In the genomic region with DNA sequence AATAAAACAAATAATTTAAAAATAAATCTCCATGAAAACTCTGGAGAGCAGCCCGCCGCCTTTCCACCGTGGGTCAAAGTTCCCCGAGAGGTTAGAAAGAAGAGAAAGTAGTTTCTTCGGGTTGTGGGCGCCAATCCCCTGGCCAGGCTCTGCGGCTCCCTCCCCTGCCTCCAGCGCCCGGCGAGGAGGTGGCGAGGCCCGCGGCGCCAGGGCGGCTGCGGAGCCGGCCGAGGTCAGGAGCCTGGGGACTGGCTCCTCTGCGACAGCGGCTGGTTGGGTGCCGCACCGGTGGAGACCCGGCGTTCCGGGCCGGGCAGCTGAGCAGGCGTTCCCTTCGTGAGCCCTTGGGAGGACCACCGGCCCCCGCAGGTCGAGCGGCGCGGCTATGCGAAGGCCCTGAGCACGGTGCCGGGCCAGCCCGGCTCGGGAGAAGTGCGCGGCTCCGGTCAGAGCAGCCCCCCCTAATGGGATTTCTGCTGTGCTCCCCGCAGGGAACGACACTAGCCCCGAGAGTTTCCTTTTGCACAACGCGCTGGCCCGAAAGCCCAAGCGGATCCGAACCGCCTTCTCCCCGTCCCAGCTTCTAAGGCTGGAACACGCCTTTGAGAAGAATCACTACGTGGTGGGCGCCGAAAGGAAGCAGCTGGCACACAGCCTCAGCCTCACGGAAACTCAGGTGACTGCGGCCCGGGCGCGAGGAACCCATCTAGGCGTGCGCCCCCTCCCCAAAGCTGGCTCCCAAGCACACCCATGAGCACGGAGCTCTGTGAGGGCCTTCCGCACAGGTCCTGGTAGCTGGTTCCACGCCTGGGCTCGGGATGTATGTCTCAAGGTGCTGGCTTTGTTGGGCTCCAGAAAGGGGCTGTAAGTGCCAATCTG, we compare ENCODE assay signal across 10 cellular contexts. TPM values are rescaled to one million over a fixed set of nuclear protein-coding genes. Genes with fewer than 3 reads are reported as not detected.
DNase-seq lines count a peak whose midpoint lies in the region; ATAC-seq and TF ChIP-seq lines count a peak whose summit lies in the region.
"Had no signal": no experiment of that assay in that cellular context is flagged by ENCODE, and none has a peak within 500 bp of the region (broad histone marks: within the 10 kb centered on the region; RNA-seq: fewer than 3 reads in every experiment).

No MANE protein-coding gene starts in this region.

- 2 to 8% (median 6%) methylated on average over 15 to 67 of the region's 67 CpGs for WGBS in heart left ventricle, 4 donors

- POLR2A ChIA-PET in AG04449 (lab: Yijun Ruan, JAX), result interaction anchor here (2.5 kb wide), 1 partner anchor 103 kb away, joined by 7 read pairs; no protein-coding TSS in a partner anchor
- POLR2A ChIA-PET in PC-9 (lab: Charles Lee; ENCODE audit: unreplicated experiment), result no interaction called here

- H3K9me3 ChIP-seq in SK-N-MC (ENCODE audit: low read depth, low read length) (no peaks in the 10 kb centered on the region), heart left ventricle (no peaks in the 10 kb centered on the region), osteoblast (ENCODE audit: low read depth, low read length) (no peaks in the 10 kb centered on the region), PC-9 (ENCODE audit: insufficient read depth, low read depth) (no peaks in the 10 kb centered on the region)

- no peak overlapping the region for H3K27ac ChIP-seq in SK-N-MC
- H3K27ac ChIP-seq in heart left ventricle, result no peak overlapping the region
- H3K27ac ChIP-seq in osteoblast (ENCODE audit: low read depth, low read length), result no peak overlapping the region
- no peak overlapping the region for H3K27ac ChIP-seq in PC-9

- CTCF ChIA-PET in AG04449 (lab: Yijun Ruan, JAX) (interaction anchor here (1.2 to 2.6 kb wide), 3 partner anchors 8 to 697 kb away, joined by 3 to 12 read pairs (median 4); no protein-coding TSS in a partner anchor), PC-9 (lab: Charles Lee) (no interaction called here)

- H2AFZ ChIP-seq in osteoblast (ENCODE audit: low read length) (peak overlapping the region; percentile 5), PC-9 (no peak overlapping the region)

- no peak for TF ChIP-seq POLR2A in heart left ventricle (IDR thresholded peaks at IDR 0.05)

- no peak overlapping the region for H3K9ac ChIP-seq in SK-N-MC (ENCODE audit: insufficient read length)

- DNase-seq in AG04449 (ENCODE audit: low read depth, low spot score), result no peak
- no peak for DNase-seq in SK-N-MC (ENCODE audit: low read depth, low spot score)
- no peak for DNase-seq in heart left ventricle
- peak; percentile 91 for DNase-seq in osteoblast (ENCODE audit: insufficient read length, low spot score, missing footprints)
- DNase-seq in NCI-H187 (lab: John Stamatoyannopoulos, UW), result no peak
- DNase-seq in NCI-H1436 (lab: John Stamatoyannopoulos, UW), result no peak
- DNase-seq in PC-9, result no peak
- no peak for DNase-seq in NCI-H524 (lab: John Stamatoyannopoulos, UW)
- DNase-seq: CD8-positive, alpha-beta memory T cell had no signal

- H3F3A ChIP-seq in PC-9 (ENCODE audit: insufficient read depth, low read depth), result no peaks in the 10 kb centered on the region

- H3K4me3 ChIP-seq in AG04449 (ENCODE audit: low read depth, low read length), result peak overlapping the region; percentile 94
- H3K4me3 ChIP-seq in SK-N-MC, result peak overlapping the region; percentile 81
- H3K4me3 ChIP-seq in heart left ventricle, result peak overlapping the region; percentile 21 to 55 (median 35)
- H3K4me3 ChIP-seq in osteoblast (ENCODE audit: insufficient read depth, low read length), result peak overlapping the region; percentile 68
- H3K4me3 ChIP-seq in PC-9, result no peak overlapping the region

- no peaks in the 10 kb centered on the region for H3K9me2 ChIP-seq in PC-9 (ENCODE audit: insufficient read depth)

- H3K4me2 ChIP-seq in osteoblast (ENCODE audit: insufficient read depth, low read length) (peak overlapping the region; percentile 59), PC-9 (no peak overlapping the region)

- intact Hi-C loops in heart left ventricle (cut with DNase I) (no loop called here), PC-9 (cut with micrococcal nuclease; ENCODE audit: unreplicated experiment) (no loop called here)

- no peak for ATAC-seq in heart left ventricle

- no peak for TF ChIP-seq CTCF in AG04449 (IDR thresholded peaks at IDR 0.05; ENCODE audit: insufficient read depth, low read length, missing control alignments)
- TF ChIP-seq CTCF in heart left ventricle (IDR thresholded peaks at IDR 0.05), result no peak
- TF ChIP-seq CTCF in osteoblast (IDR thresholded peaks at IDR 0.05; ENCODE audit: extremely low read depth, low read depth, low read length), result no peak
- no peak for TF ChIP-seq CTCF in PC-9 (conservative IDR thresholded peaks at IDR 0.05)

- H3K36me3 ChIP-seq in SK-N-MC (ENCODE audit: insufficient read depth, low read length), result no peaks in the 10 kb centered on the region
- no peaks in the 10 kb centered on the region for H3K36me3 ChIP-seq in heart left ventricle
- H3K36me3 ChIP-seq in osteoblast (ENCODE audit: insufficient read depth, low read length), result no peaks in the 10 kb centered on the region
- H3K36me3 ChIP-seq in PC-9 (ENCODE audit: low read depth), result no peaks in the 10 kb centered on the region

- H4K20me1 ChIP-seq in osteoblast (ENCODE audit: insufficient read depth, low read length) (no peaks in the 10 kb centered on the region), PC-9 (ENCODE audit: insufficient read depth) (no peaks in the 10 kb centered on the region)

- BruUV-seq in PC-9 (replicated peaks; lab: Mats Ljungman, UMichigan), result no TSS peak

- H3K4me1 ChIP-seq in heart left ventricle (peaks cover 0 to 49% (median 26%) of the 10 kb centered on the region in 12 donors), osteoblast (ENCODE audit: insufficient read depth, low read length) (no peaks in the 10 kb centered on the region), PC-9 (replicated peaks; ENCODE audit: insufficient read depth) (no peaks in the 10 kb centered on the region)

- H3K79me2 ChIP-seq in osteoblast (ENCODE audit: insufficient read depth, low read length), result no peaks in the 10 kb centered on the region
- H3K79me2 ChIP-seq in PC-9 (ENCODE audit: low read depth), result no peaks in the 10 kb centered on the region

- H3K27me3 ChIP-seq in heart left ventricle, result peaks cover 48 to 100% (median 98%) of the 10 kb centered on the region in 9 donors
- H3K27me3 ChIP-seq in osteoblast (ENCODE audit: insufficient read depth, low read length), result peaks cover 79% of the 10 kb centered on the region
- H3K27me3 ChIP-seq in PC-9 (ENCODE audit: insufficient read depth, low read depth), result peaks cover 19% of the 10 kb centered on the region; the same call in 1 of the 2 replicates

RNA-seq across cellular contexts. Expression of gene EMX2, which starts 2.8 kb away (rescaled TPM):
- total RNA-seq in heart left ventricle (under 1 TPM in 5 of 9 donors, not detected in 4; 0.13 to 0.54 (median 0.35) TPM), osteoblast (0.88 and 1.4 TPM in 2 replicates), PC-9 (2021) (not detected in 2 replicates)
- under 1 TPM; 0.06 to 0.19 TPM for polyA plus RNA-seq in heart left ventricle
- total RNA-seq: CD8-positive, alpha-beta memory T cell; lung microvascular endothelial cell had no signal
- polyA plus RNA-seq: CD8-positive, alpha-beta memory T cell had no signal
